Comparison of ENCODE assay signal across 1 cellular context in genomic region chr17:57311281-57312216, GRCh38.
TF ChIP-seq lines count a peak whose summit lies in the region.

No MANE protein-coding gene starts in this region.

TF ChIP-seq in H1, 55 proteins besides CTCF, POLR2A, EP300 and RAD21 (continued from another document):
- TF ChIP-seq BCL11A (IDR thresholded peaks at IDR 0.05; ENCODE audit: low read depth in 2 of 2, low read length in 2 of 2): no peak
- TF ChIP-seq KDM5A (IDR thresholded peaks at IDR 0.05; ENCODE audit: low read length): no peak
- TF ChIP-seq HDAC2 (IDR thresholded peaks at IDR 0.05; ENCODE audit: borderline replicate concordance in 1 of 2, low read depth in 2 of 2, low read length in 2 of 2): no peak
- no peak for TF ChIP-seq CTBP2 (IDR thresholded peaks at IDR 0.05; ENCODE audit: borderline replicate concordance, insufficient read depth, insufficient read length, low read length)
- TF ChIP-seq SAP30 (IDR thresholded peaks at IDR 0.05; ENCODE audit: insufficient read depth, insufficient replicate concordance, low read length): no peak
- no peak for TF ChIP-seq RBBP5 (IDR thresholded peaks at IDR 0.05; ENCODE audit: borderline replicate concordance, low read depth, low read length)
- TF ChIP-seq CEBPB (IDR thresholded peaks at IDR 0.05; ENCODE audit: low read depth, low read length): no peak
- TF ChIP-seq CBX8 (IDR thresholded peaks at IDR 0.05; ENCODE audit: borderline replicate concordance, low read depth, low read length): no peak
- TF ChIP-seq, protein P1, sequence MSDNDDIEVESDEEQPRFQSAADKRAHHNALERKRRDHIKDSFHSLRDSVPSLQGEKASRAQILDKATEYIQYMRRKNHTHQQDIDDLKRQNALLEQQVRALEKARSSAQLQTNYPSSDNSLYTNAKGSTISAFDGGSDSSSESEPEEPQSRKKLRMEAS (IDR thresholded peaks at IDR 0.05): no peak
- TF ChIP-seq PHF8 (conservative IDR thresholded peaks at IDR 0.05; ENCODE audit: low read depth, low read length): no peak
- TF ChIP-seq RFX5 (IDR thresholded peaks at IDR 0.05; ENCODE audit: borderline replicate concordance, low read depth, low read length): no peak
- TF ChIP-seq GTF2F1 (IDR thresholded peaks at IDR 0.05; ENCODE audit: borderline replicate concordance, low read depth, low read length): no peak
- no peak for TF ChIP-seq EGR1 (IDR thresholded peaks at IDR 0.05; ENCODE audit: borderline replicate concordance, low read depth, low read length)
- TF ChIP-seq YY1 (IDR thresholded peaks at IDR 0.05; ENCODE audit: low read depth, low read length): no peak
TF ChIP-seq in H1: peak in this region for 0.
